8 cellular contexts compared by ENCODE assay signal in the genomic region with DNA sequence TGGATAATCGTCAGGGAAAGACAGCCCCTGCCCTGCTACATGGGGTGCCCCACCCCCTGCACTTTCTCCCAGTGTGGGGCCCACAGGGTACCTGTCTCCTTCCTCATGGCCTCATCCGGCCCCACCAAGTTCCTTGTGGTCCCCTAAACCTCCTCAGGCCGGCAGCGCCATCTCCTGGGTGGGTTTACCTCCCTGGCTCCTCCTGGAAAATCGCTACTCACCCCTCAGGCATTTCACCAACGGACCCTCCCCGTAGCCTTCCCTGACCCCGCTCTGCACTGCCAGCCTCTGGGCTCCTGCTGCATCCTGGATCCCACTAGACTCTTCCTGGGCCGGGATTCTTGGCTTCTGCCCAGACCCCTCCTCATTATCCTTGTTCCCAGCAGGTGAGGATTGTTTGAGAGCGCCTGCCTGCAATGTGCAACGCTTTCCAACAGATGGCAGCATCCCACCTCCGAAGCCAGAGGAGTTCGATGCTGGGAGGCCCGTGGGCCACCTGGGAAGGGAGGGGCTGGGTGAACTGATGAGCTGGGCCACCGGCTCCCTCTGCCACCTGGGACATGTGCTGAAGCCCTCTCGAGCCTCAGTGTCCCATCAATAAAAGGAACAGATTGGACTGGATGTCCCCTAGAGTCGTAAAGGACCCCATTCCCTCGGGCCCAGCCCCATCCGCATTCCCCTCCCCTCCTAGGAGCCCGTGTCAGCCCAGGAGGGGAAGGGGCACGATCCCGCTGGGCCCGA. TPM values are rescaled to one million over a fixed set of nuclear protein-coding genes. Genes with fewer than 3 reads are reported as not detected.
DNase-seq lines count a peak whose midpoint lies in the region; ATAC-seq and TF ChIP-seq lines count a peak whose summit lies in the region.

No MANE protein-coding gene starts in this region.

- no peaks in the 10 kb centered on the region for H3K9me3 Mint-ChIP-seq in MCF 10A (ENCODE audit: unreplicated experiment)

- H3K36me3 Mint-ChIP-seq in MCF 10A (ENCODE audit: insufficient read depth, unreplicated experiment), result peaks cover 7% of the 10 kb centered on the region

- CTCF ChIA-PET in MCF 10A (lab: Yijun Ruan, JAX), result interaction anchor here (0.5 to 3.2 kb wide), 25 partner anchors 9 to 1376 kb away, joined by 3 to 34 read pairs (median 4); no protein-coding TSS in a partner anchor

- BruUV-seq in MCF 10A (replicated peaks; lab: Mats Ljungman, UMichigan), result no TSS peak

- intact Hi-C loops in MCF 10A (cut with micrococcal nuclease), result loop anchor here (1.0 to 2.0 kb wide), 3 partner anchors 44 to 154 kb away; no protein-coding TSS in a partner anchor

- no peak overlapping the region for H3K27ac Mint-ChIP-seq in MCF 10A (ENCODE audit: low read depth, unreplicated experiment)

- H3K27me3 Mint-ChIP-seq in MCF 10A (ENCODE audit: insufficient read depth, unreplicated experiment), result peaks cover 44% of the 10 kb centered on the region

- ATAC-seq in GM18909 (IDR thresholded peaks at IDR 0.05; ENCODE audit: poor library complexity, unreplicated experiment), result no peak

- no peak overlapping the region for H3K4me3 Mint-ChIP-seq in MCF 10A (ENCODE audit: unreplicated experiment)

- DNase-seq in SKM-1 treated with dmso at 0.1 percent for 144 hours (lab: John Stamatoyannopoulos, UW; ENCODE audit: unreplicated experiment) (peak; percentile 27), SKM-1 (lab: John Stamatoyannopoulos, UW; ENCODE audit: unreplicated experiment) (no peak), NCI-H1694 treated with DMSO at 0.1 percent for 48 hours (lab: John Stamatoyannopoulos, UW) (peak; percentile 63), UCSD-AML1 (lab: John Stamatoyannopoulos, UW; ENCODE audit: unreplicated experiment) (peak; percentile 64), MCF 10A (ENCODE audit: unreplicated experiment) (peak; percentile 65), kidney glomerular epithelial cell (lab: John Stamatoyannopoulos, UW) (peak; percentile 67)
- peak; percentile 38 to 52 (median 43) for DNase-seq in stimulated activated CD4-positive, alpha-beta T cell treated with anti-CD3 and anti-CD28 coated beads, TNF-alpha, amount 100 ng/mL, for 4 hours (ENCODE audit: low read depth in 3 of 3)

- TF ChIP-seq CTCF in MCF 10A (IDR thresholded peaks at IDR 0.05; ENCODE audit: unreplicated experiment), result peak; percentile 94

- POLR2A ChIA-PET in MCF 10A (lab: Yijun Ruan, JAX), result no interaction called here

- H3K4me1 Mint-ChIP-seq in MCF 10A (ENCODE audit: insufficient read depth, unreplicated experiment), result peaks cover 12% of the 10 kb centered on the region

RNA-seq across cellular contexts. Expression of a gene that starts 44.2 kb away (rescaled TPM):
- 40.9 and 61.0 TPM in 2 replicates for total RNA-seq in MCF 10A (2022)
